ENCODE assay signal across 8 cellular contexts in the genomic region with DNA sequence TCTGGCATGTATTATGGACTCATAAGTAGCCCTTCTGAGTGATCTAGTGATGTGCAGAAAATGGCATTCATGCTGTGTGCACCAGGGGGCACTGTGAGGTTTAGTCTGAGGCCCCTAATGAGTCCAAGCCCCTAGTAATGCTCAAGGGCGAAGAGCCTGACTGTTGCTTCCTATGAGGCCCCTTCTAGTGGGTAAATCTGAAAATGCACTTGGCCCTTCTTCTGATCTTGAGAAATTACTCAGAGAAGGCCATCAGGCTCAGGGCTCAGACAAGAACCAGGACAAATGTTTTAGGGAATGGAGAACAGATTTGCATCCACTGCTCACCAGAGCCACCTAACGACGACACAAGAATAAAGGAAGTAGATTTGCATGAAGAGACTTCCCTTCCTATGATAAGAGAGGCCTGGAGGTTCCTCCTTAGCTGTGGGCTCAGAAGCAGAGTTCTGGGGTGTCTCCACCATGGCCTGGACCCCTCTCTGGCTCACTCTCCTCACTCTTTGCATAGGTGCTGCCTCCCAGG.
DNase-seq lines count a peak whose midpoint lies in the region; ATAC-seq and TF ChIP-seq lines count a peak whose summit lies in the region.

No MANE protein-coding gene starts in this region.

- TF ChIP-seq CTCF in lung (IDR thresholded peaks at IDR 0.05; ENCODE audit: control extremely low read depth, extremely low read depth): no peak

- peak overlapping the region in 1 of 5 donors; percentile 18 for H3K9ac ChIP-seq in subcutaneous abdominal adipose tissue (ENCODE audit: low read length in 5 of 5)

- in situ Hi-C loops in Caki2 (cut with HindIII; ENCODE audit: low pct_unique_long_range_greater_than_20kb, low sequenced_read_pairs): no loop called here

- ATAC-seq in GM19438 (IDR thresholded peaks at IDR 0.05; ENCODE audit: low read depth, unreplicated experiment) (peak; percentile 66), SK-N-SH treated with all-trans-retinoic acid at 6 μM for 48 hours (peak; percentile 76), lung (ENCODE audit: insufficient read depth, low FRiP score) (peak; percentile 81)

- H3K4me3 ChIP-seq in lung (no peak overlapping the region), subcutaneous abdominal adipose tissue (ENCODE audit: low read depth in 1 of 5, low read length in 5 of 5) (no peak overlapping the region)

- WGBS in lung, 2 donors: 32% methylated on average over 3 of the region's 3 CpGs

- no peaks in the 10 kb centered on the region for H3K9me3 ChIP-seq in lung (ENCODE audit: control insufficient read depth in 2 of 2, insufficient read depth in 1 of 2, low read length in 1 of 2)
- H3K9me3 ChIP-seq in subcutaneous abdominal adipose tissue (ENCODE audit: control insufficient read depth in 5 of 5, low read length in 5 of 5): no peaks in the 10 kb centered on the region

- H3K4me1 ChIP-seq in lung (ENCODE audit: control insufficient read depth in 2 of 2, insufficient read depth in 2 of 2, low read length in 2 of 2) (no peaks in the 10 kb centered on the region), subcutaneous abdominal adipose tissue (ENCODE audit: control insufficient read depth in 5 of 5, insufficient read depth in 5 of 5, low read length in 5 of 5) (peaks cover 0 to 21% (median 18%) of the 10 kb centered on the region in 5 donors)

- H3K27ac ChIP-seq in lung (ENCODE audit: low read depth in 1 of 2, low read length in 1 of 2) (peak overlapping the region in 1 of 2 donors; percentile 73), subcutaneous abdominal adipose tissue (ENCODE audit: low read depth, low read length) (peak overlapping the region; percentile 9)

- H3K27me3 ChIP-seq in lung (ENCODE audit: control insufficient read depth, insufficient read depth): no peaks in the 10 kb centered on the region
- peaks cover 0 to 3% (median 0%) of the 10 kb centered on the region in 5 donors for H3K27me3 ChIP-seq in subcutaneous abdominal adipose tissue (ENCODE audit: control insufficient read depth in 5 of 5, insufficient read depth in 4 of 5, low read length in 5 of 5)

- DNase-seq in Caki2 (ENCODE audit: low read depth): peak; percentile 56
- peak; percentile 73 for DNase-seq in HT1080 (ENCODE audit: low read depth)
- DNase-seq in cerebellar cortex (ENCODE audit: low spot score): peak; percentile 55
- DNase-seq in lung (ENCODE audit: low spot score): no peak
- no peak for DNase-seq in NCI-H1436 treated with DMSO at 0.1 percent for 48 hours (lab: John Stamatoyannopoulos, UW)

- no peaks in the 10 kb centered on the region for H3K36me3 ChIP-seq in lung (ENCODE audit: control insufficient read depth in 2 of 2, insufficient read depth in 2 of 2, low read length in 2 of 2)
- H3K36me3 ChIP-seq in subcutaneous abdominal adipose tissue (ENCODE audit: control insufficient read depth in 5 of 5, insufficient read depth in 5 of 5, low read length in 5 of 5): no peaks in the 10 kb centered on the region

TF ChIP-seq in SK-N-SH treated with all-trans-retinoic acid at 6 μM for 48 hours, 23 proteins besides CTCF, POLR2A, EP300 and RAD21:
- TF ChIP-seq, protein P1, sequence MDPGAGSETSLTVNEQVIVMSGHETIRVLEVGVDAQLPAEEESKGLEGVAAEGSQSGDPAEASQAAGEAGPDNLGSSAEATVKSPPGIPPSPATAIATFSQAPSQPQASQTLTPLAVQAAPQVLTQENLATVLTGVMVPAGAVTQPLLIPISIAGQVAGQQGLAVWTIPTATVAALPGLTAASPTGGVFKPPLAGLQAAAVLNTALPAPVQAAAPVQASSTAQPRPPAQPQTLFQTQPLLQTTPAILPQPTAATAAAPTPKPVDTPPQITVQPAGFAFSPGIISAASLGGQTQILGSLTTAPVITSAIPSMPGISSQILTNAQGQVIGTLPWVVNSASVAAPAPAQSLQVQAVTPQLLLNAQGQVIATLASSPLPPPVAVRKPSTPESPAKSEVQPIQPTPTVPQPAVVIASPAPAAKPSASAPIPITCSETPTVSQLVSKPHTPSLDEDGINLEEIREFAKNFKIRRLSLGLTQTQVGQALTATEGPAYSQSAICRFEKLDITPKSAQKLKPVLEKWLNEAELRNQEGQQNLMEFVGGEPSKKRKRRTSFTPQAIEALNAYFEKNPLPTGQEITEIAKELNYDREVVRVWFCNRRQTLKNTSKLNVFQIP (CRISPR knock-in tag; IDR thresholded peaks at IDR 0.05; ENCODE audit: borderline replicate concordance, low read depth): no peak
- TF ChIP-seq PPARA (CRISPR knock-in tag; IDR thresholded peaks at IDR 0.05; ENCODE audit: borderline replicate concordance): 0 out of 2 replicates have a peak, but pooled peaks have one; percentile 16
TF ChIP-seq in SK-N-SH treated with all-trans-retinoic acid at 6 μM for 48 hours: peak in this region for 1.

Comparison
In these comparisons a context has a peak if more than half of its experiments do, and no peak if none do; other contexts are left out.
1. DNase-seq: peak in Caki2 (single experiment), HT1080 (single experiment) and cerebellar cortex (single experiment); none in lung (single experiment) and NCI-H1436 treated with DMSO at 0.1 percent for 48 hours (single experiment).
2. Peak in every context shown above with its lines, with median percentiles within 50 percentile points of each other: ATAC-seq.